ENCODE assay signal across 9 cellular contexts in the genomic region with DNA sequence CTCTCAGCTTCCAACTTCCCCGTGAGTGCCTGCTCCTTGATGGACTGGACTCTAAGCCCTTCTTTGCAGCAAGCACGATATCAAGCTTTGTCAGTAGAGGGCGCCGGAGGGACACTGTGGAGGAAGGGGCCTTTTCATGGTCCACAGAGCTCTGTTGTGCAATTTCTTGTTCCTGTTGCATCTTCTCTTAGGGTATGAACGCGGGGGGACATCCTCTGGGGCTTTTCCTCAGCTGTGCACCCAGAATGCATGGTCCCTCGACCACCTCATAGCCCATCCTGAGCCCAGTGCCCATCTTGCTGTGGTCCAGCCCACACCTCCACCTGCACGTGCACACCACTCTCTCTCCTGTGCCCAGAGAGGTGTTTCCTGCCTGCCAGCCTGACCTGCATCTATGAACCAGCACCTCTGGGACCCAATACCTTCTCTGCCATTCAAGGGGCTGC.
DNase-seq lines count a peak whose midpoint lies in the region; ATAC-seq and TF ChIP-seq lines count a peak whose summit lies in the region.
"Had no signal": no experiment of that assay in that cellular context is flagged by ENCODE, and none has a peak within 500 bp of the region (broad histone marks: within the 10 kb centered on the region; RNA-seq: fewer than 3 reads in every experiment).

No MANE protein-coding gene starts in this region.

- H2AFZ ChIP-seq in GM23248, result no peak overlapping the region

- H3K36me3 ChIP-seq in GM23248 (ENCODE audit: low read depth), result no peaks in the 10 kb centered on the region

- no peaks in the 10 kb centered on the region for H3K4me1 ChIP-seq in GM23248 (ENCODE audit: insufficient read depth)

- no peak overlapping the region for H3K27ac ChIP-seq in GM23248
- H3K27ac ChIP-seq in VCaP, result no peak overlapping the region

- peak; percentile 95 for TF ChIP-seq CTCF in VCaP (conservative IDR thresholded peaks at IDR 0.05)
- peak; percentile 88 for TF ChIP-seq CTCF in chondrocyte (IDR thresholded peaks at IDR 0.05)

- peak; percentile 77 for DNase-seq in AG08396 (ENCODE audit: low spot score)
- peak; percentile 74 for DNase-seq in GM23248
- DNase-seq in NCI-H2196 (lab: John Stamatoyannopoulos, UW; ENCODE audit: unreplicated experiment), result peak; percentile 93
- no peak for DNase-seq in chondrocyte (ENCODE audit: low spot score)
- DNase-seq in left colon, result peak; percentile 58 to 85
- peak; percentile 66 to 73 for DNase-seq in stimulated activated CD4-positive, alpha-beta T cell treated with anti-CD3 and anti-CD28 coated beads, Interleukin-2, amount 100 ng/mL, for 48 hours
- DNase-seq: naive B cell had no signal

- H3K36me3 Mint-ChIP-seq in chondrocyte (ENCODE audit: low read depth), result peaks cover 6% of the 10 kb centered on the region

- no peak overlapping the region for H3K4me3 ChIP-seq in GM23248

- peaks cover 5% of the 10 kb centered on the region for H3K27me3 Mint-ChIP-seq in chondrocyte (ENCODE audit: low read depth)

- no peaks in the 10 kb centered on the region for H3K4me1 Mint-ChIP-seq in chondrocyte (ENCODE audit: low read depth)
- H3K4me1 Mint-ChIP-seq: naive B cell had no signal

- H3K27ac Mint-ChIP-seq in chondrocyte (ENCODE audit: unreplicated experiment), result peak overlapping the region; percentile 65
- H3K27ac Mint-ChIP-seq: naive B cell had no signal

- no peak overlapping the region for H3K4me2 ChIP-seq in GM23248 (ENCODE audit: unreplicated experiment)

- no peak overlapping the region for H3K4me3 Mint-ChIP-seq in chondrocyte (ENCODE audit: unreplicated experiment)
- H3K4me3 Mint-ChIP-seq: naive B cell had no signal

- intact Hi-C loops in left colon (cut with DNase I, micrococcal nuclease), result loop anchor here in 1 of 2 donors (5.0 kb wide), 1 partner anchor 319 kb away; no protein-coding TSS in a partner anchor

- peaks cover 20% of the 10 kb centered on the region for H3K9me3 Mint-ChIP-seq in chondrocyte (ENCODE audit: low read depth)

- 9 to 12% methylated on average over 8 of the region's 8 CpGs for WGBS in GM23248 (ENCODE audit: low coverage in 1 of 2, low lambda C conversion rate in 2 of 2, missing lambda C conversion rate in 2 of 2), 2 experiments

- H3K9ac ChIP-seq in GM23248, result no peak overlapping the region

- peak; percentile 82 for ATAC-seq in left colon
- no peak for ATAC-seq in HG03520 (IDR thresholded peaks at IDR 0.05; ENCODE audit: unreplicated experiment)

- no peaks in the 10 kb centered on the region for H3F3A ChIP-seq in GM23248 (ENCODE audit: insufficient read depth)

- in situ Hi-C loops in GM23248 (cut with MboI), result no loop called here

- H3K9me2 ChIP-seq in GM23248 (ENCODE audit: insufficient read depth), result no peaks in the 10 kb centered on the region

- H4K20me1 ChIP-seq in GM23248 (ENCODE audit: insufficient read depth), result no peaks in the 10 kb centered on the region

- no peaks in the 10 kb centered on the region for H3K79me2 ChIP-seq in GM23248 (ENCODE audit: insufficient read depth)

- H3K27me3 ChIP-seq in GM23248 (replicated peaks; ENCODE audit: insufficient read depth), result peaks cover 6% of the 10 kb centered on the region; the same call in 1 of the 2 replicates

- H3K9me3 ChIP-seq in GM23248 (ENCODE audit: low read depth), result no peaks in the 10 kb centered on the region
